Comparison of ENCODE assay signal across 17 cellular contexts in the genomic region with DNA sequence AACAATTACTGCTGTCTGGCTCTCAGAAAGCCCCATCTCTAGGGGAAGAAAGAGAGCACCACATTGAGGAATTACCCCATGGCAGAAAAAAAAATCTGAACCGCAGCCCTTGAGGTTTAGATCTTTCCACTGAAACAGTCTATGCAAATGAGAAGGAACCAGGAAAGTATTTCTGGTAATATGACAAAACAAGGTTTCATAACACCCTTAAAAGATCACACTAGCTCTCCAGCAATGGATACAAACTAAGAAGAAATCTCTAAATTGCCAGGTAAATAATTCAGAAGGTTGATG.
A peak's percentile ranks its signal among the peaks of the same experiment; 100 is the strongest.
DNase-seq lines count a peak whose midpoint lies in the region; ATAC-seq, FAIRE-seq and TF ChIP-seq lines count a peak whose summit lies in the region.
"Had no signal": no experiment of that assay in that cellular context is flagged by ENCODE, and none has a peak within 500 bp of the region (broad histone marks: within the 10 kb centered on the region; RNA-seq: fewer than 3 reads in every experiment).

No MANE protein-coding gene starts in this region.

- H3K4me1 ChIP-seq in trophoblast cell (ENCODE audit: control insufficient read depth in 1 of 2, insufficient read depth in 2 of 2, low read length in 2 of 2), result no peaks in the 10 kb centered on the region
- H3K4me1 ChIP-seq: A549, body of pancreas, pancreas had no signal

- H3K27ac ChIP-seq in trophoblast cell (ENCODE audit: low read depth, low read length), result no peak overlapping the region
- H3K27ac ChIP-seq: A549, body of pancreas, pancreas had no signal

- no peak overlapping the region for H3K4me2 ChIP-seq in trophoblast cell (ENCODE audit: low read length)
- H3K4me2 ChIP-seq: A549 had no signal

- no peak for DNase-seq in GM12892 (ENCODE audit: insufficient read length)
- no peak for DNase-seq in T-helper 17 cell
- no peak for DNase-seq in NCI-H2081 (lab: John Stamatoyannopoulos, UW)
- DNase-seq in activated T-cell treated with anti-CD3 and anti-CD28 coated beads, Interleukin-2, amount 50 U/mL, for 48 hours, result no peak
- no peak for DNase-seq in trophoblast cell
- DNase-seq: activated CD8-positive, alpha-beta T cell treated with anti-CD3 and anti-CD28 coated beads, Interleukin-2, amount 10 ng/mL, durations not matched to agents 7 days and 5 days; body of pancreas; effector CD4-positive, alpha-beta T cell; foreskin fibroblast; midbrain; pancreas; SHP77 had no signal

- FAIRE-seq in GM12892 (lab: Jason Lieb, UNC), result peak; percentile 57
- FAIRE-seq: A549, pancreas had no signal

- no peak overlapping the region for H4K12ac ChIP-seq in trophoblast cell (ENCODE audit: low read depth, low read length)

- H2BK120ac ChIP-seq in trophoblast cell (ENCODE audit: insufficient read depth, low read length, poor library complexity), result no peak overlapping the region

- no peak overlapping the region for H2BK12ac ChIP-seq in trophoblast cell (ENCODE audit: low read length)

- H3K9me3 ChIP-seq in T-helper 17 cell (ENCODE audit: control insufficient read depth, low read length, poor library complexity, severe bottlenecking), result no peaks in the 10 kb centered on the region
- peaks cover 3% of the 10 kb centered on the region for H3K9me3 ChIP-seq in trophoblast cell (ENCODE audit: insufficient read depth, low read depth, low read length)
- H3K9me3 ChIP-seq: body of pancreas, pancreas had no signal

- no peaks in the 10 kb centered on the region for H3K4me1 Mint-ChIP-seq in T-helper 17 cell

- ATAC-seq in GM19452 (IDR thresholded peaks at IDR 0.05; ENCODE audit: unreplicated experiment) (peak; percentile 55), HG02678 (IDR thresholded peaks at IDR 0.05; ENCODE audit: unreplicated experiment) (peak; percentile 67), HG03342 (IDR thresholded peaks at IDR 0.05; ENCODE audit: unreplicated experiment) (peak; percentile 78), T-helper 17 cell (no peak)
- ATAC-seq: A549; activated CD8-positive, alpha-beta T cell treated with anti-CD3 and anti-CD28 coated beads, Interleukin-2, amount 10 ng/mL, durations not matched to agents 7 days and 5 days; body of pancreas; pancreas had no signal

- no peak overlapping the region for H2BK5ac ChIP-seq in trophoblast cell (ENCODE audit: low read depth, low read length, poor library complexity)

- H2AK5ac ChIP-seq in trophoblast cell (ENCODE audit: low read length), result no peak overlapping the region

- H3K14ac ChIP-seq in trophoblast cell (ENCODE audit: low read length), result no peak overlapping the region

- no CpG with 5 or more reads among the region's 1 CpG for WGBS in trophoblast cell (ENCODE audit: extremely low coverage, insufficient coverage, insufficient read length)

- H3K18ac ChIP-seq in trophoblast cell (ENCODE audit: low read length), result no peak overlapping the region

- no peak for TF ChIP-seq POLR2A in GM12892 (IDR thresholded peaks at IDR 0.05; ENCODE audit: low read depth, low read length)

- H2AFZ ChIP-seq in trophoblast cell (ENCODE audit: insufficient read depth, low read length, poor library complexity), result no peak overlapping the region

- H4K8ac ChIP-seq in trophoblast cell (ENCODE audit: low read depth, low read length), result no peak overlapping the region

- no peak overlapping the region for H3K4me3 Mint-ChIP-seq in T-helper 17 cell
- H3K4me3 Mint-ChIP-seq: activated CD8-positive, alpha-beta T cell treated with anti-CD3 and anti-CD28 coated beads, Interleukin-2, amount 10 ng/mL, durations not matched to agents 7 days and 5 days; type B pancreatic cell had no signal

- H3K36me3 Mint-ChIP-seq in T-helper 17 cell (ENCODE audit: low read depth), result no peaks in the 10 kb centered on the region
- H3K36me3 Mint-ChIP-seq: type B pancreatic cell had no signal

- no peak overlapping the region for H3K23ac ChIP-seq in trophoblast cell (ENCODE audit: low read length)

- H3K9ac ChIP-seq in trophoblast cell (ENCODE audit: low read length), result no peak overlapping the region

- no peak overlapping the region for H3K27ac Mint-ChIP-seq in T-helper 17 cell
- H3K27ac Mint-ChIP-seq: activated CD8-positive, alpha-beta T cell treated with anti-CD3 and anti-CD28 coated beads, Interleukin-2, amount 10 ng/mL, durations not matched to agents 7 days and 5 days; type B pancreatic cell had no signal

- H4K91ac ChIP-seq in trophoblast cell (ENCODE audit: low read depth, low read length), result no peak overlapping the region

- H3K27me3 ChIP-seq in trophoblast cell (ENCODE audit: insufficient read depth, low read length), result no peaks in the 10 kb centered on the region
- H3K27me3 ChIP-seq: body of pancreas, pancreas had no signal

- no peaks in the 10 kb centered on the region for H3K79me1 ChIP-seq in trophoblast cell (ENCODE audit: low read length)

- no peaks in the 10 kb centered on the region for H3K36me3 ChIP-seq in trophoblast cell (ENCODE audit: control insufficient read depth in 1 of 2, insufficient read depth in 2 of 2, low read length in 2 of 2)
- H3K36me3 ChIP-seq: pancreas had no signal

- H3K27me3 Mint-ChIP-seq in T-helper 17 cell, result no peaks in the 10 kb centered on the region
- H3K27me3 Mint-ChIP-seq: type B pancreatic cell had no signal

- H3K79me2 ChIP-seq in trophoblast cell (ENCODE audit: control insufficient read depth, insufficient read depth, low read length, poor library complexity), result no peaks in the 10 kb centered on the region

- no peak overlapping the region for H3K4me3 ChIP-seq in trophoblast cell (ENCODE audit: low read depth, low read length)
- H3K4me3 ChIP-seq: A549, body of pancreas, pancreas had no signal

- H3K4ac ChIP-seq in trophoblast cell (ENCODE audit: low read depth, low read length), result no peak overlapping the region
